Comparison of ENCODE assay signal across 34 cellular contexts in the genomic region with DNA sequence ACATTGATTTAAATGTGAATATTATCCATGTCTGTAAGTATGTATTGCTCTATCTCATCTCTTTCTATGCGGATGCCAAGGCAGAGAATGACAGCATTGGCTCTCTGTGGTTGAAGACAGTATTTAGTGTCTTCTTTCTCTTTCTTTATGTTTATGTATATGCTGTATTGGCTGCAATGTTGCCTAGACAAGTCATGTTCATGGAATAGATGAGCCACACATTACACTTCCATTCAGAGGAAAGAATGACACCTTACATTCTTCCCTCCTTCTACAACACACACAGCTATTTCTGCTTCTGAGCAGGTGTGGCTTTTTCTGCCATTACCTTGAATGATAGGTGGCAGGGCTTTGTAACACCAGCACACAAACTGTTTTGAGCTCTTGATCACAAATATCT.
"Had no signal": no experiment of that assay in that cellular context is flagged by ENCODE, and none has a peak within 500 bp of the region (broad histone marks: within the 10 kb centered on the region; RNA-seq: fewer than 3 reads in every experiment).

No MANE protein-coding gene starts in this region.

- DNase-seq: Karpas-422, Kasumi-1, MG63, MM.1S, MV-4-11, NCI-H1048, NCI-H1092, NCI-H1092 treated with DMSO at 0.1 percent for 48 hours, NCI-H1105, NCI-H1105 treated with DMSO at 0.1 percent for 48 hours, NCI-H1417, NCI-H1417 treated with DMSO at 0.1 percent for 48 hours, NCI-H1436, NCI-H1436 treated with DMSO at 0.1 percent for 48 hours, NCI-H146, NCI-H1694, NCI-H1694 treated with DMSO at 0.1 percent for 48 hours, NCI-H187, NCI-H187 treated with DMSO at 0.1 percent for 48 hours, NCI-H1930, NCI-H2029, NCI-H2029 treated with DMSO at 0.1 percent for 48 hours, NCI-H2081, NCI-H2081 treated with DMSO at 0.1 percent for 48 hours, NCI-H2107, NCI-H2171, NCI-H2171 treated with DMSO at 0.1 percent for 48 hours, NCI-H2227 treated with DMSO at 0.1 percent for 48 hours, NCI-H226, NCI-H345, NCI-H446, NCI-H446 treated with DMSO at 0.1 percent for 48 hours, NCI-H510A, NCI-H510A treated with DMSO at 0.1 percent for 48 hours had no signal

- H3K27me3 ChIP-seq: MG63 had no signal

- H3K36me3 ChIP-seq: MG63 had no signal

- H3K9me3 ChIP-seq: MG63 had no signal

- H3K4me3 ChIP-seq: MG63 had no signal
